25 cellular contexts compared by ENCODE assay signal in genomic region chr7:42440951-42441350, GRCh38.
"Had no signal": no experiment of that assay in that cellular context is flagged by ENCODE, and none has a peak within 500 bp of the region (broad histone marks: within the 10 kb centered on the region; RNA-seq: fewer than 3 reads in every experiment).

No MANE protein-coding gene starts in this region.

- ATAC-seq: left colon; left lung; lower lobe of right lung; naive thymus-derived CD8-positive, alpha-beta T cell; right lobe of liver; stimulated activated memory B cell treated with anti-CD40 and anti-IgM and Interleukin-4, amounts not matched to agents 10 μg/mL and 1 μg/mL and 100 μg/mL, for 72 hours; stimulated activated naive CD8-positive, alpha-beta T cell treated with anti-CD3 and anti-CD28 coated beads, Interleukin-15, amount 100 ng/mL, for 72 hours had no signal

- H3K4me3 ChIP-seq: left lung, lower lobe of right lung, neural progenitor cell, ovary, right atrium auricular region, right lobe of liver, smooth muscle cell, tibial nerve, upper lobe of left lung, vagina had no signal

- FAIRE-seq: islet of Langerhans, kidney had no signal

- DNase-seq: kidney; left colon; left lung; lower lobe of right lung; mammary epithelial cell; mesenchymal stem cell; naive thymus-derived CD8-positive, alpha-beta T cell; nephron progenitor cell; ovary; right lobe of liver; stimulated activated CD4-positive, alpha-beta T cell treated with anti-CD3 and anti-CD28 coated beads, Interleukin-1b, Interleukin-23, amount 100 ng/mL, for 48 hours; stimulated activated CD4-positive, alpha-beta T cell treated with anti-CD3 and anti-CD28 coated beads, Interleukin-2, amount 100 ng/mL, for 48 hours; stimulated activated CD4-positive, alpha-beta T cell treated with anti-CD3 and anti-CD28 coated beads, Interleukin-4, amount 100 ng/mL, for 4 hours; stimulated activated CD8-positive, alpha-beta memory T cell treated with anti-CD3 and anti-CD28 coated beads, Interleukin-4, amount 100 ng/mL, for 48 hours; stimulated activated naive CD4-positive, alpha-beta T cell treated with Interleukin-2 at 50 U/mL for 16 hours; stimulated activated naive CD8-positive, alpha-beta T cell treated with anti-CD3 and anti-CD28 coated beads, Interleukin-15, amount 100 ng/mL, for 72 hours; substantia nigra; upper lobe of left lung had no signal
